Comparison of ENCODE assay signal across 14 cellular contexts in genomic region chr3:9893739-9894138, GRCh38. TPM values are rescaled to one million over a fixed set of nuclear protein-coding genes. Genes with fewer than 3 reads are reported as not detected.
DNase-seq lines count a peak whose midpoint lies in the region; ATAC-seq, FAIRE-seq and TF ChIP-seq lines count a peak whose summit lies in the region.
"Had no signal": no experiment of that assay in that cellular context is flagged by ENCODE, and none has a peak within 500 bp of the region (broad histone marks: within the 10 kb centered on the region; RNA-seq: fewer than 3 reads in every experiment).

No MANE protein-coding gene starts in this region.

- TF ChIP-seq POLR2A in HCT116 (IDR thresholded peaks at IDR 0.05; ENCODE audit: borderline replicate concordance, extremely low read depth, insufficient read depth, insufficient read length), result no peak
- TF ChIP-seq POLR2A in K562 (conservative IDR thresholded peaks at IDR 0.05), result no peak

- H2AFZ ChIP-seq in HCT116 (ENCODE audit: low read depth, low read length, poor library complexity, severe bottlenecking) (no peak overlapping the region), K562 (ENCODE audit: low read depth, low read length) (no peak overlapping the region)

- H3K27ac ChIP-seq in AG04450 (ENCODE audit: low read depth, low read length), result peak overlapping the region; percentile 11
- no peak overlapping the region for H3K27ac ChIP-seq in HCT116 (ENCODE audit: low read depth, low read length)
- no peak overlapping the region for H3K27ac ChIP-seq in K562 (ENCODE audit: extremely low read depth, low read depth, low read length)

- DNase-seq in AG04450 (ENCODE audit: low read depth, low spot score), result no peak
- DNase-seq in HCT116 (ENCODE audit: low read depth, low spot score), result no peak
- no peak for DNase-seq in K562 (ENCODE audit: extremely low read depth in 1 of 4, low spot score in 3 of 4)
- DNase-seq in posterior vena cava (ENCODE audit: low spot score), result peak; percentile 2
- DNase-seq in NCI-H1436 (lab: John Stamatoyannopoulos, UW), result no peak
- no peak for DNase-seq in mucosa of gallbladder (ENCODE audit: low spot score)
- DNase-seq: activated CD4-positive, alpha-beta T cell treated with anti-CD3 and anti-CD28 coated beads, Interleukin-2, amount 50 U/mL, for 1 hour; NCI-H1105 treated with DMSO at 0.1 percent for 48 hours; NCI-H446; stimulated activated CD4-positive, alpha-beta T cell treated with anti-CD3 and anti-CD28 coated beads, Interleukin-1b, Interleukin-23, amount 100 ng/mL, for 48 hours had no signal

- TF ChIP-seq RAD21 in HCT116 (IDR thresholded peaks at IDR 0.05; ENCODE audit: low read depth) (no peak), K562 (CRISPR knock-in tag; conservative IDR thresholded peaks at IDR 0.05 in 1 of 2, IDR thresholded peaks at IDR 0.05 in 1 of 2) (no peak)

- peaks cover 36% of the 10 kb centered on the region for H3K79me2 ChIP-seq in HCT116 (ENCODE audit: insufficient read depth, low read length)
- H3K79me2 ChIP-seq in K562 (ENCODE audit: control insufficient read depth, insufficient read depth, low read length), result peaks cover 38% of the 10 kb centered on the region

- 91% methylated on average over 1 of the region's 1 CpG for WGBS in K562 (ENCODE audit: insufficient coverage, low coverage, missing lambda C conversion rate)

- peaks cover 11 to 17% of the 10 kb centered on the region in 2 experiments; a peak in 3 of 4 replicates for H3K36me3 ChIP-seq in HCT116 (ENCODE audit: control insufficient read depth in 1 of 2, insufficient read depth in 2 of 2, low read length in 2 of 2)
- H3K36me3 ChIP-seq in K562 (ENCODE audit: control insufficient read depth, insufficient read depth, low read length), result peaks cover 32% of the 10 kb centered on the region

- H3K9me3 ChIP-seq in AG04450 (ENCODE audit: control insufficient read depth, insufficient read depth, low read length), result peaks cover 2% of the 10 kb centered on the region; the same call in 1 of the 2 replicates
- H3K9me3 ChIP-seq in HCT116 (ENCODE audit: control insufficient read depth in 1 of 2, insufficient read depth in 1 of 2, low read depth in 1 of 2, low read length in 2 of 2), result no peaks in the 10 kb centered on the region
- no peaks in the 10 kb centered on the region for H3K9me3 ChIP-seq in K562 (replicated peaks; ENCODE audit: control insufficient read depth, insufficient read depth, low read depth, low read length)

- BruUV-seq in HCT116 (replicated peaks; lab: Mats Ljungman, UMichigan) (no TSS peak), K562 (replicated peaks; lab: Mats Ljungman, UMichigan) (no TSS peak)

- no peak overlapping the region for H3K9ac ChIP-seq in HCT116 (ENCODE audit: low read length)
- no peak overlapping the region for H3K9ac ChIP-seq in K562 (ENCODE audit: insufficient read depth in 1 of 2, low read depth in 2 of 2, low read length in 2 of 2)

- POLR2A ChIA-PET in AG04450 (lab: Yijun Ruan, JAX) (interaction anchor here (0.6 to 1.8 kb wide), 6 partner anchors 9 to 389 kb away, joined by 4 to 10 read pairs (median 6); partner anchors contain the start of genes CIDEC and CRELD1), HCT116 (lab: Charles Lee) (interaction anchor here (1.6 kb wide), 1 partner anchor 9 kb away, joined by 6 read pairs; no protein-coding TSS in a partner anchor), K562 (lab: Yijun Ruan, JAX) (interaction anchor here (0.8 to 3.3 kb wide), 8 partner anchors 11 to 248 kb away, joined by 3 to 29 read pairs (median 4); partner anchors contain the start of genes ARPC4, CIDEC, IL17RE and VHL)

- H3K9me1 ChIP-seq in K562 (ENCODE audit: control insufficient read depth, insufficient read depth, low read length), result peaks cover 7% of the 10 kb centered on the region

- no peaks in the 10 kb centered on the region for H4K20me1 ChIP-seq in HCT116 (ENCODE audit: insufficient read depth)
- no peaks in the 10 kb centered on the region for H4K20me1 ChIP-seq in K562 (replicated peaks; ENCODE audit: control insufficient read depth, insufficient read depth, low read length)

- in situ Hi-C loops in K562 (cut with MboI), result no loop called here

- H3K27me3 ChIP-seq in AG04450 (ENCODE audit: control insufficient read depth, insufficient read depth, low read length), result no peaks in the 10 kb centered on the region
- H3K27me3 ChIP-seq in HCT116 (ENCODE audit: insufficient read depth, low read length), result no peaks in the 10 kb centered on the region
- H3K27me3 ChIP-seq in K562 (ENCODE audit: control insufficient read depth in 2 of 2, insufficient read depth in 2 of 2, low read length in 2 of 2), result no peaks in the 10 kb centered on the region

- RAD21 ChIA-PET in HCT116 (lab: Charles Lee; ENCODE audit: low non-redundant PET in 1 of 2, low total read pairs in 2 of 2, uncharacterized antibody in 2 of 2, unreplicated experiment in 2 of 2), result no interaction called here

- H3K4me2 ChIP-seq in HCT116 (ENCODE audit: low read length), result peak overlapping the region; percentile 23; the same call in 1 of the 2 replicates
- H3K4me2 ChIP-seq in K562 (ENCODE audit: insufficient read depth, low read length), result no peak overlapping the region

- CTCF ChIA-PET in AG04450 (lab: Charles Lee), result interaction anchor here (0.7 to 1.1 kb wide), 2 partner anchors 38 to 266 kb away, joined by 3 to 4 read pairs; no protein-coding TSS in a partner anchor
- CTCF ChIA-PET in HCT116 (lab: Charles Lee), result interaction anchor here (1.0 kb wide), 1 partner anchor 53 kb away, joined by 3 read pairs; no protein-coding TSS in a partner anchor
- CTCF ChIA-PET in K562 (lab: Yijun Ruan, JAX; ENCODE audit: low intra/inter-chr PET ratio), result no interaction called here

- no peak for FAIRE-seq in K562 (lab: Jason Lieb, UNC)
- FAIRE-seq: colon had no signal

- ATAC-seq in HCT116, result no peak
- no peak for ATAC-seq in K562
- no peak for ATAC-seq in HG02610 (IDR thresholded peaks at IDR 0.05; ENCODE audit: unreplicated experiment)

- no peak for TF ChIP-seq CTCF in AG04450 (IDR thresholded peaks at IDR 0.05; ENCODE audit: low read depth, low read length)
- TF ChIP-seq CTCF in HCT116 (IDR thresholded peaks at IDR 0.05 in 2 of 3, conservative IDR thresholded peaks at IDR 0.05 in 1 of 3; ENCODE audit: borderline replicate concordance in 1 of 3, insufficient read depth in 1 of 3, low read depth in 2 of 3, low read length in 2 of 3), result no peak
- TF ChIP-seq CTCF in K562 (IDR thresholded peaks at IDR 0.05 in 2 of 3, conservative IDR thresholded peaks at IDR 0.05 in 1 of 3; ENCODE audit: insufficient read depth in 2 of 3, low read depth in 1 of 3, low read length in 3 of 3), result no peak

- H3K4me3 ChIP-seq in AG04450 (ENCODE audit: low read depth, low read length) (no peak overlapping the region), HCT116 (replicated peaks in 1 of 2; ENCODE audit: low read depth in 1 of 2, low read length in 2 of 2) (no peak overlapping the region), K562 (no peak overlapping the region)

- H3K9me2 ChIP-seq in HCT116 (ENCODE audit: insufficient read depth), result no peaks in the 10 kb centered on the region

- TF ChIP-seq EP300 in K562 (IDR thresholded peaks at IDR 0.05; ENCODE audit: low read length), result no peak

- H3K4me1 ChIP-seq in HCT116 (ENCODE audit: control insufficient read depth in 1 of 2, insufficient read depth in 2 of 2, low read length in 2 of 2) (peaks cover 10 to 46% of the 10 kb centered on the region in 2 experiments; a peak in 3 of 4 replicates), K562 (replicated peaks in 1 of 2; ENCODE audit: control insufficient read depth in 2 of 2, insufficient read depth in 2 of 2, low read length in 2 of 2) (peaks cover 32 to 34% of the 10 kb centered on the region in 2 experiments)

- intact Hi-C loops in HCT116 (cut with micrococcal nuclease) (loop anchor here (5.0 kb wide), 1 partner anchor 39 kb away; the partner anchor contains the start of gene CRELD1), K562 (cut with micrococcal nuclease) (no loop called here), posterior vena cava (cut with DNase I) (no loop called here)

RNA-seq across cellular contexts. Expression of gene JAGN1, which starts 3.3 kb away (rescaled TPM):
- polyA plus RNA-seq in AG04450 (2011; rRNA removed) (44.4 and 47.9 TPM in 2 replicates), K562 (2011; rRNA removed) (66.3 and 77.8 TPM in 2 replicates), K562 (2014; fragmentation: Illumina TruSeq; extraction: Trizol) (52.3 and 62.6 TPM in 2 replicates), K562 (2014; fragmentation: Nextera tagmentation; extraction: Ambion mirVana) (10 to 100 TPM; 31.6 to 33.3 TPM), K562 (2014; rRNA removed) (49.8 and 54.6 TPM in 2 replicates)
- 38.3 and 45.5 TPM in 2 replicates for polyA minus RNA-seq in AG04450 (2011; rRNA and poly(A)+ RNA removed)
- total RNA-seq in HCT116 (2021; ENCODE audit: unreplicated experiment) (33.4 TPM), K562 (2014; rRNA removed) (38.9 and 41.1 TPM in 2 replicates), K562 (2014; rRNA removed; fragmentation: Illumina TruSeq; extraction: Trizol) (40.3 and 42.4 TPM in 2 replicates), K562 (2015; rRNA removed; fragmentation: Illumina TruSeq; extraction: Trizol) (31.1 and 33.9 TPM in 2 replicates), K562 (2021) (57.2 and 58.8 TPM in 2 replicates), posterior vena cava (10 to 100 TPM; 19.6 to 20.0 TPM), mucosa of gallbladder (30.7 TPM)
- polyA plus RNA-seq in HCT116 (2012), result 35.8 and 40.4 TPM in 2 replicates
- 61.7 and 101 TPM in 2 replicates for total RNA-seq in K562 (2011; cell fraction: chromatin; rRNA removed; ENCODE audit: low replicate concordance)
- total RNA-seq in K562 (2011; cell fraction: nucleolus; rRNA removed), result 84.5 and 103 TPM in 2 replicates
- total RNA-seq in K562 (2011; cell fraction: nucleoplasm; rRNA removed), result 97.8 and 112 TPM in 2 replicates
- 70.4 and 88.4 TPM in 2 replicates for polyA plus RNA-seq in K562 (2011; cell fraction: cytosol; rRNA removed)
- polyA plus RNA-seq in K562 (2011; cell fraction: nucleus; rRNA removed), result 37.0 and 45.1 TPM in 2 replicates
- polyA plus RNA-seq in K562 (2012), result 56.0 and 64.7 TPM in 2 replicates
- 58.7 and 70.5 TPM in 2 replicates for polyA minus RNA-seq in K562 (2011; rRNA and poly(A)+ RNA removed)
- 27.5 and 42.9 TPM in 2 replicates for polyA minus RNA-seq in K562 (2011; cell fraction: cytosol; rRNA and poly(A)+ RNA removed)
- 16.8 and 25.8 TPM in 2 replicates for polyA minus RNA-seq in K562 (2011; cell fraction: nucleus; rRNA and poly(A)+ RNA removed)

RNA-seq across cellular contexts. Expression of gene IL17RE, which starts 8.9 kb away (rescaled TPM):
- polyA plus RNA-seq in AG04450 (2011; rRNA removed), result 2.0 and 2.1 TPM in 2 replicates
- 3.5 and 5.1 TPM in 2 replicates for polyA minus RNA-seq in AG04450 (2011; rRNA and poly(A)+ RNA removed)
- total RNA-seq in HCT116 (2021; ENCODE audit: unreplicated experiment), result 14.3 TPM
- 12.8 and 12.9 TPM in 2 replicates for polyA plus RNA-seq in HCT116 (2012)
- 4.4 and 7.9 TPM in 2 replicates for total RNA-seq in K562 (2011; cell fraction: chromatin; rRNA removed; ENCODE audit: low replicate concordance)
- total RNA-seq in K562 (2011; cell fraction: nucleolus; rRNA removed), result 2.8 and 5.7 TPM in 2 replicates
- total RNA-seq in K562 (2011; cell fraction: nucleoplasm; rRNA removed), result 4.6 and 5.8 TPM in 2 replicates
- total RNA-seq in K562 (2014; rRNA removed), result 0.20 TPM in 1 of 2 replicates, not detected in the other
- total RNA-seq in K562 (2014; rRNA removed; fragmentation: Illumina TruSeq; extraction: Trizol), result 0.48 and 0.51 TPM in 2 replicates
- 0.26 TPM in 1 of 2 replicates, not detected in the other for total RNA-seq in K562 (2015; rRNA removed; fragmentation: Illumina TruSeq; extraction: Trizol)
- total RNA-seq in K562 (2021), result 0.47 and 0.72 TPM in 2 replicates
- 1.1 and 1.9 TPM in 2 replicates for polyA plus RNA-seq in K562 (2011; rRNA removed)
- 0.29 and 1.2 TPM in 2 replicates for polyA plus RNA-seq in K562 (2011; cell fraction: cytosol; rRNA removed)
- polyA plus RNA-seq in K562 (2011; cell fraction: nucleus; rRNA removed), result 3.7 and 5.1 TPM in 2 replicates
- 0.46 and 0.91 TPM in 2 replicates for polyA plus RNA-seq in K562 (2012)
- 0.39 and 0.73 TPM in 2 replicates for polyA plus RNA-seq in K562 (2014; fragmentation: Illumina TruSeq; extraction: Trizol)
- polyA plus RNA-seq in K562 (2014; fragmentation: Nextera tagmentation; extraction: Ambion mirVana), result not detected
- 0.23 and 0.32 TPM in 2 replicates for polyA plus RNA-seq in K562 (2014; rRNA removed)
- polyA minus RNA-seq in K562 (2011; rRNA and poly(A)+ RNA removed), result 0.67 and 1.0 TPM in 2 replicates
- not detected in 2 replicates for polyA minus RNA-seq in K562 (2011; cell fraction: cytosol; rRNA and poly(A)+ RNA removed)
- 0.67 and 1.7 TPM in 2 replicates for polyA minus RNA-seq in K562 (2011; cell fraction: nucleus; rRNA and poly(A)+ RNA removed)
- 1 to 10 TPM; 9.6 to 10.0 TPM for total RNA-seq in posterior vena cava
- 91.5 TPM for total RNA-seq in mucosa of gallbladder

RNA-seq across cellular contexts. Expression of gene CIDEC, which starts 13.7 kb away (rescaled TPM):
- polyA plus RNA-seq in AG04450 (2011; rRNA removed), result not detected in 2 replicates
- not detected in 2 replicates for polyA minus RNA-seq in AG04450 (2011; rRNA and poly(A)+ RNA removed)
- total RNA-seq in HCT116 (2021; ENCODE audit: unreplicated experiment), result not detected
- 0.07 and 0.09 TPM in 2 replicates for polyA plus RNA-seq in HCT116 (2012)
- not detected in 2 replicates for total RNA-seq in K562 (2011; cell fraction: chromatin; rRNA removed; ENCODE audit: low replicate concordance)
- total RNA-seq in K562 (2011; cell fraction: nucleolus; rRNA removed), result not detected in 2 replicates
- total RNA-seq in K562 (2011; cell fraction: nucleoplasm; rRNA removed), result not detected in 2 replicates
- total RNA-seq in K562 (2014; rRNA removed), result not detected in 2 replicates
- total RNA-seq in K562 (2014; rRNA removed; fragmentation: Illumina TruSeq; extraction: Trizol), result not detected in 2 replicates
- not detected in 2 replicates for total RNA-seq in K562 (2015; rRNA removed; fragmentation: Illumina TruSeq; extraction: Trizol)
- not detected in 2 replicates for total RNA-seq in K562 (2021)
- polyA plus RNA-seq in K562 (2011; rRNA removed), result not detected in 2 replicates
- 0.09 and 0.39 TPM in 2 replicates for polyA plus RNA-seq in K562 (2011; cell fraction: cytosol; rRNA removed)
- polyA plus RNA-seq in K562 (2011; cell fraction: nucleus; rRNA removed), result not detected in 2 replicates
- polyA plus RNA-seq in K562 (2012), result not detected in 2 replicates
- polyA plus RNA-seq in K562 (2014; fragmentation: Illumina TruSeq; extraction: Trizol), result not detected in 2 replicates
- not detected for polyA plus RNA-seq in K562 (2014; fragmentation: Nextera tagmentation; extraction: Ambion mirVana)
- polyA plus RNA-seq in K562 (2014; rRNA removed), result not detected in 2 replicates
- polyA minus RNA-seq in K562 (2011; rRNA and poly(A)+ RNA removed), result not detected in 2 replicates
- not detected in 2 replicates for polyA minus RNA-seq in K562 (2011; cell fraction: cytosol; rRNA and poly(A)+ RNA removed)
- polyA minus RNA-seq in K562 (2011; cell fraction: nucleus; rRNA and poly(A)+ RNA removed), result not detected in 2 replicates
- total RNA-seq in posterior vena cava, result 1 to 10 TPM; 1.2 to 2.9 TPM
- total RNA-seq in mucosa of gallbladder, result 5.0 TPM
- total RNA-seq: G401, progenitor cell of endocrine pancreas had no signal

RNA-seq across cellular contexts. Expression of gene IL17RC, which starts 23.2 kb away (rescaled TPM):
- 17.3 and 24.4 TPM in 2 replicates for polyA plus RNA-seq in AG04450 (2011; rRNA removed)
- polyA minus RNA-seq in AG04450 (2011; rRNA and poly(A)+ RNA removed), result 20.6 and 33.6 TPM in 2 replicates
- total RNA-seq in HCT116 (2021; ENCODE audit: unreplicated experiment), result 17.6 TPM
- 12.5 and 14.5 TPM in 2 replicates for polyA plus RNA-seq in HCT116 (2012)
- total RNA-seq in K562 (2011; cell fraction: chromatin; rRNA removed; ENCODE audit: low replicate concordance), result 37.1 and 87.7 TPM in 2 replicates
- total RNA-seq in K562 (2011; cell fraction: nucleolus; rRNA removed), result 57.7 and 63.0 TPM in 2 replicates
- 31.0 and 37.3 TPM in 2 replicates for total RNA-seq in K562 (2011; cell fraction: nucleoplasm; rRNA removed)
- total RNA-seq in K562 (2014; rRNA removed), result 11.4 and 14.0 TPM in 2 replicates
- 2.8 and 3.5 TPM in 2 replicates for total RNA-seq in K562 (2014; rRNA removed; fragmentation: Illumina TruSeq; extraction: Trizol)
- total RNA-seq in K562 (2015; rRNA removed; fragmentation: Illumina TruSeq; extraction: Trizol), result 5.4 and 6.9 TPM in 2 replicates
- total RNA-seq in K562 (2021), result 11.4 and 12.3 TPM in 2 replicates
- polyA plus RNA-seq in K562 (2011; rRNA removed), result 7.3 and 12.5 TPM in 2 replicates
- 9.8 and 14.3 TPM in 2 replicates for polyA plus RNA-seq in K562 (2011; cell fraction: cytosol; rRNA removed)
- polyA plus RNA-seq in K562 (2011; cell fraction: nucleus; rRNA removed), result 49.8 and 57.1 TPM in 2 replicates
- polyA plus RNA-seq in K562 (2012), result 7.2 and 18.0 TPM in 2 replicates
- 6.3 and 11.5 TPM in 2 replicates for polyA plus RNA-seq in K562 (2014; fragmentation: Illumina TruSeq; extraction: Trizol)
- under 1 TPM in 1 of 2 experiments, not detected in 1; 0.15 TPM for polyA plus RNA-seq in K562 (2014; fragmentation: Nextera tagmentation; extraction: Ambion mirVana)
- 7.5 and 7.7 TPM in 2 replicates for polyA plus RNA-seq in K562 (2014; rRNA removed)
- 5.9 and 7.6 TPM in 2 replicates for polyA minus RNA-seq in K562 (2011; rRNA and poly(A)+ RNA removed)
- 9.4 and 11.3 TPM in 2 replicates for polyA minus RNA-seq in K562 (2011; cell fraction: cytosol; rRNA and poly(A)+ RNA removed)
- polyA minus RNA-seq in K562 (2011; cell fraction: nucleus; rRNA and poly(A)+ RNA removed), result 16.4 and 29.1 TPM in 2 replicates
- total RNA-seq in posterior vena cava, result 10 to 100 TPM; 31.9 to 41.1 TPM
- total RNA-seq in mucosa of gallbladder, result 33.3 TPM

RNA-seq across cellular contexts. Expression of gene CRELD1, which starts 39.9 kb away (rescaled TPM):
- polyA plus RNA-seq in AG04450 (2011; rRNA removed) (29.5 TPM in 2 replicates), K562 (2011; rRNA removed) (25.8 and 47.7 TPM in 2 replicates), K562 (2014; fragmentation: Illumina TruSeq; extraction: Trizol) (15.4 and 16.5 TPM in 2 replicates), K562 (2014; fragmentation: Nextera tagmentation; extraction: Ambion mirVana) (1 to 10 TPM; 3.3 to 5.6 TPM), K562 (2014; rRNA removed) (24.5 and 30.1 TPM in 2 replicates)
- 11.0 and 16.5 TPM in 2 replicates for polyA minus RNA-seq in AG04450 (2011; rRNA and poly(A)+ RNA removed)
- total RNA-seq in HCT116 (2021; ENCODE audit: unreplicated experiment) (18.7 TPM), K562 (2014; rRNA removed) (17.2 and 17.7 TPM in 2 replicates), K562 (2014; rRNA removed; fragmentation: Illumina TruSeq; extraction: Trizol) (6.1 and 10.2 TPM in 2 replicates), K562 (2015; rRNA removed; fragmentation: Illumina TruSeq; extraction: Trizol) (11.4 and 14.4 TPM in 2 replicates), K562 (2021) (16.7 and 17.3 TPM in 2 replicates), posterior vena cava (10 to 100 TPM; 22.3 to 29.5 TPM), mucosa of gallbladder (116 TPM)
- polyA plus RNA-seq in HCT116 (2012), result 29.4 and 31.8 TPM in 2 replicates
- 163 and 258 TPM in 2 replicates for total RNA-seq in K562 (2011; cell fraction: chromatin; rRNA removed; ENCODE audit: low replicate concordance)
- total RNA-seq in K562 (2011; cell fraction: nucleolus; rRNA removed), result 156 and 166 TPM in 2 replicates
- total RNA-seq in K562 (2011; cell fraction: nucleoplasm; rRNA removed), result 187 and 194 TPM in 2 replicates
- 28.0 and 36.5 TPM in 2 replicates for polyA plus RNA-seq in K562 (2011; cell fraction: cytosol; rRNA removed)
- polyA plus RNA-seq in K562 (2011; cell fraction: nucleus; rRNA removed), result 214 and 337 TPM in 2 replicates
- 17.4 and 29.8 TPM in 2 replicates for polyA plus RNA-seq in K562 (2012)
- 12.7 and 14.5 TPM in 2 replicates for polyA minus RNA-seq in K562 (2011; rRNA and poly(A)+ RNA removed)
- polyA minus RNA-seq in K562 (2011; cell fraction: cytosol; rRNA and poly(A)+ RNA removed), result 9.6 and 10.3 TPM in 2 replicates
- 21.4 and 35.1 TPM in 2 replicates for polyA minus RNA-seq in K562 (2011; cell fraction: nucleus; rRNA and poly(A)+ RNA removed)
